ENCODE assay signal across 18 cellular contexts in genomic region chr2:128602699-128603101, GRCh38.
A peak's percentile ranks its signal among the peaks of the same experiment; 100 is the strongest.
DNase-seq lines count a peak whose midpoint lies in the region; ATAC-seq, FAIRE-seq and TF ChIP-seq lines count a peak whose summit lies in the region.
"Had no signal": no experiment of that assay in that cellular context is flagged by ENCODE, and none has a peak within 500 bp of the region (broad histone marks: within the 10 kb centered on the region; RNA-seq: fewer than 3 reads in every experiment).

No MANE protein-coding gene starts in this region.

- no peak overlapping the region for H3K9ac ChIP-seq in H1 (replicated peaks in 1 of 4; ENCODE audit: extremely low read depth in 1 of 4, low read depth in 3 of 4, low read length in 3 of 4)
- H3K9ac ChIP-seq: GM23248 had no signal

- H3K23me2 ChIP-seq in H1 (ENCODE audit: low read depth, low read length), result peaks cover 9% of the 10 kb centered on the region; the same call in 1 of the 2 replicates

- TF ChIP-seq POLR2A in H1 (IDR thresholded peaks at IDR 0.05; ENCODE audit: control extremely low read depth in 1 of 2, low read depth in 2 of 2, low read length in 2 of 2) (no peak), testis (IDR thresholded peaks at IDR 0.05) (no peak)

- H2BK15ac ChIP-seq in H1 (ENCODE audit: low read length), result no peak overlapping the region

- H3K9me3 ChIP-seq in HEK293 (ENCODE audit: control insufficient read depth, insufficient read depth, low read depth, low read length), result no peaks in the 10 kb centered on the region
- H3K9me3 ChIP-seq in H1 (ENCODE audit: insufficient read depth in 2 of 2, low read depth in 1 of 2, low read length in 1 of 2), result no peaks in the 10 kb centered on the region
- H3K9me3 ChIP-seq in small intestine (ENCODE audit: control insufficient read depth, low read depth), result no peaks in the 10 kb centered on the region
- no peaks in the 10 kb centered on the region for H3K9me3 ChIP-seq in testis
- H3K9me3 ChIP-seq: A549, MG63 had no signal

- no peak overlapping the region for H3K23ac ChIP-seq in H1 (ENCODE audit: insufficient read length)

- H3K36me3 ChIP-seq in HEK293 (ENCODE audit: control insufficient read depth in 2 of 2, insufficient read depth in 1 of 2, low read length in 2 of 2) (no peaks in the 10 kb centered on the region), H1 (ENCODE audit: control insufficient read depth in 2 of 4, insufficient read depth in 4 of 4, low read length in 3 of 4) (no peaks in the 10 kb centered on the region), small intestine (ENCODE audit: control insufficient read depth in 2 of 2, insufficient read depth in 2 of 2, low read length in 2 of 2) (no peaks in the 10 kb centered on the region), testis (ENCODE audit: low read depth, missing control alignments) (no peaks in the 10 kb centered on the region)
- H3K36me3 ChIP-seq: MG63 had no signal

- H2AFZ ChIP-seq in H1 (ENCODE audit: low read length), result no peak overlapping the region
- H2AFZ ChIP-seq: GM23248 had no signal

- no peak overlapping the region for H3K18ac ChIP-seq in H1 (ENCODE audit: extremely low read depth, low read length)

- H3K4ac ChIP-seq in H1 (replicated peaks; ENCODE audit: insufficient read length, low read depth, low read length), result no peak overlapping the region

- DNase-seq in activated naive CD8-positive, alpha-beta T cell treated with anti-CD3 and anti-CD28 coated beads, Interleukin-2, amount 10 ng/mL, durations not matched to agents 7 days and 5 days, result peak; percentile 11
- DNase-seq in activated naive CD8-positive, alpha-beta T cell treated with anti-CD3 and anti-CD28 coated beads, Interleukin-2, amount 50 U/mL, for 24 hours, result no peak
- no peak for DNase-seq in H1 (ENCODE audit: low read depth in 1 of 2, low spot score in 2 of 2)
- DNase-seq in small intestine, result peak; percentile 40
- DNase-seq in testis, result no peak
- DNase-seq in NOMO-1 (lab: John Stamatoyannopoulos, UW; ENCODE audit: unreplicated experiment in 2 of 2), result no peak
- DNase-seq in NK-92 treated with Interleukin-12 subunit alpha and Interleukin-12 subunit beta, amount 100 ng/mL, for 24 hours (lab: John Stamatoyannopoulos, UW), result no peak
- DNase-seq: DMS79, GM23248, KG1, MG63, NCI-H1092 treated with DMSO at 0.1 percent for 48 hours, NCI-H1694 treated with DMSO at 0.1 percent for 48 hours had no signal

- no peaks in the 10 kb centered on the region for H3K4me1 Mint-ChIP-seq in activated naive CD8-positive, alpha-beta T cell treated with anti-CD3 and anti-CD28 coated beads, Interleukin-2, amount 10 ng/mL, durations not matched to agents 7 days and 5 days
- no peaks in the 10 kb centered on the region for H3K4me1 Mint-ChIP-seq in activated naive CD8-positive, alpha-beta T cell treated with anti-CD3 and anti-CD28 coated beads, Interleukin-2, amount 50 U/mL, for 24 hours

- no peak overlapping the region for H3K4me3 Mint-ChIP-seq in activated naive CD8-positive, alpha-beta T cell treated with anti-CD3 and anti-CD28 coated beads, Interleukin-2, amount 10 ng/mL, durations not matched to agents 7 days and 5 days
- H3K4me3 Mint-ChIP-seq in activated naive CD8-positive, alpha-beta T cell treated with anti-CD3 and anti-CD28 coated beads, Interleukin-2, amount 50 U/mL, for 24 hours, result no peak overlapping the region
- H3K4me3 Mint-ChIP-seq: CD4-positive, alpha-beta T cell had no signal

- H3K4me3 ChIP-seq in HEK293 (ENCODE audit: low read depth, low read length) (no peak overlapping the region), H1 (ENCODE audit: extremely low read depth in 1 of 4, insufficient read depth in 2 of 4, low read depth in 3 of 4, low read length in 4 of 4) (no peak overlapping the region), small intestine (ENCODE audit: low read depth in 1 of 2, low read length in 2 of 2) (no peak overlapping the region), testis (no peak overlapping the region)
- H3K4me3 ChIP-seq: A549, GM23248, MG63 had no signal

- no peak for TF ChIP-seq EP300 in H1 (IDR thresholded peaks at IDR 0.05; ENCODE audit: borderline replicate concordance in 1 of 2, low read depth in 2 of 2, low read length in 2 of 2)

- H3K4me2 ChIP-seq in H1 (ENCODE audit: insufficient read depth in 1 of 2, low read depth in 2 of 2, low read length in 2 of 2), result no peak overlapping the region
- H3K4me2 ChIP-seq: A549 had no signal

- peak in 1 of 2 experiments; percentile 20; a peak in 1 of 4 replicates for TF ChIP-seq RAD21 in H1 (IDR thresholded peaks at IDR 0.05 in 1 of 2, conservative IDR thresholded peaks at IDR 0.05 in 1 of 2; ENCODE audit: low read depth in 2 of 2, low read length in 2 of 2)

- 0 out of 2 replicates have a peak overlapping the region, but pooled peaks have one; percentile 49 for H2BK5ac ChIP-seq in H1 (ENCODE audit: low read depth, low read length)

- no peak overlapping the region for H4K91ac ChIP-seq in H1 (replicated peaks; ENCODE audit: insufficient read length, low read length)

- H2AK5ac ChIP-seq in H1 (ENCODE audit: low read depth, low read length), result no peak overlapping the region

- WGBS in H1 (ENCODE audit: extremely low coverage in 1 of 2, insufficient coverage in 1 of 2, insufficient read length in 1 of 2, insufficient replicate concordance in 2 of 2, low coverage in 1 of 2, low lambda C conversion rate in 2 of 2, missing lambda C conversion rate in 1 of 2), 2 experiments, result 93% methylated on average over 9 of the region's 14 CpGs; no CpG with 5 or more reads in 1 of the 2 experiments
- WGBS in small intestine, 3 donors, result 49 to 90% (median 69%) methylated on average over 14 of the region's 14 CpGs
- WGBS in testis, 2 donors, result 80 to 95% methylated on average over 1 to 14 of the region's 14 CpGs

- H2BK12ac ChIP-seq in H1 (ENCODE audit: low read depth, low read length), result 0 out of 2 replicates have a peak overlapping the region, but pooled peaks have one; percentile 55

- no peaks in the 10 kb centered on the region for H3K27me3 Mint-ChIP-seq in activated naive CD8-positive, alpha-beta T cell treated with anti-CD3 and anti-CD28 coated beads, Interleukin-2, amount 10 ng/mL, durations not matched to agents 7 days and 5 days
- no peaks in the 10 kb centered on the region for H3K27me3 Mint-ChIP-seq in activated naive CD8-positive, alpha-beta T cell treated with anti-CD3 and anti-CD28 coated beads, Interleukin-2, amount 50 U/mL, for 24 hours
- H3K27me3 Mint-ChIP-seq: CD4-positive, alpha-beta T cell had no signal

- H3K79me2 ChIP-seq in H1 (ENCODE audit: control insufficient read depth in 1 of 2, insufficient read depth in 2 of 2, low read length in 2 of 2), result no peaks in the 10 kb centered on the region

- POLR2A ChIA-PET in activated naive CD8-positive, alpha-beta T cell treated with anti-CD3 and anti-CD28 coated beads, Interleukin-2, amount 10 ng/mL, durations not matched to agents 7 days and 5 days (lab: Charles Lee), result no interaction called here
- POLR2A ChIA-PET in HEK293 (lab: Yijun Ruan, JAX), result no interaction called here
- POLR2A ChIA-PET in H1 (lab: Charles Lee; ENCODE audit: partially characterized antibody), result no interaction called here

- H3K27me3 ChIP-seq in H1 (replicated peaks in 1 of 4; ENCODE audit: control insufficient read depth in 3 of 4, extremely low read depth in 1 of 4, insufficient read depth in 3 of 4, low read length in 3 of 4) (no peaks in the 10 kb centered on the region), small intestine (ENCODE audit: control insufficient read depth in 2 of 2, insufficient read depth in 2 of 2, low read length in 2 of 2) (no peaks in the 10 kb centered on the region), testis (no peaks in the 10 kb centered on the region)
- H3K27me3 ChIP-seq: MG63 had no signal

- no peaks in the 10 kb centered on the region for H3K79me1 ChIP-seq in H1 (ENCODE audit: low read depth, low read length)

- H4K8ac ChIP-seq in H1 (ENCODE audit: extremely low read depth, insufficient read depth, low read length), result no peak overlapping the region

- no peak overlapping the region for H2BK120ac ChIP-seq in H1 (replicated peaks; ENCODE audit: low read depth, low read length)

- no peak overlapping the region for H3K27ac ChIP-seq in HEK293 (ENCODE audit: extremely low read depth, low read depth, low read length)
- H3K27ac ChIP-seq in H1 (ENCODE audit: low read depth, low read length), result no peak overlapping the region
- no peak overlapping the region for H3K27ac ChIP-seq in small intestine (ENCODE audit: low read depth in 1 of 2, low read length in 1 of 2)
- no peak overlapping the region for H3K27ac ChIP-seq in testis
- H3K27ac ChIP-seq: A549, GM23248 had no signal

- TF ChIP-seq CTCF in HEK293 (tag by site-specific recombination; IDR thresholded peaks at IDR 0.05), result no peak
- TF ChIP-seq CTCF in H1 (IDR thresholded peaks at IDR 0.05; ENCODE audit: control extremely low read depth in 1 of 3, insufficient read depth in 1 of 3, low read depth in 1 of 3, low read length in 3 of 3), result no peak
- no peak for TF ChIP-seq CTCF in testis (IDR thresholded peaks at IDR 0.05)

- intact Hi-C loops in testis (cut with DNase I; ENCODE audit: low total_unique reads), result no loop called here

- H3K9me3 Mint-ChIP-seq in activated naive CD8-positive, alpha-beta T cell treated with anti-CD3 and anti-CD28 coated beads, Interleukin-2, amount 10 ng/mL, durations not matched to agents 7 days and 5 days, result no peaks in the 10 kb centered on the region
- H3K9me3 Mint-ChIP-seq in activated naive CD8-positive, alpha-beta T cell treated with anti-CD3 and anti-CD28 coated beads, Interleukin-2, amount 50 U/mL, for 24 hours, result no peaks in the 10 kb centered on the region
- H3K9me3 Mint-ChIP-seq: CD4-positive, alpha-beta T cell had no signal

- FAIRE-seq in H1 (lab: Jason Lieb, UNC) (no peak), small intestine (lab: Jason Lieb, UNC) (no peak)
- FAIRE-seq: A549, GM12892, GM19239 had no signal

- no peak overlapping the region for H3K56ac ChIP-seq in H1 (replicated peaks; ENCODE audit: insufficient read length, low read depth, low read length)

- CTCF ChIA-PET in HEK293 (lab: Yijun Ruan, JAX), result no interaction called here
- CTCF ChIA-PET in H1 (lab: Charles Lee; ENCODE audit: partially characterized antibody), result interaction anchor here (0.9 to 1.6 kb wide), 4 partner anchors 9 to 74 kb away, joined by 3 to 4 read pairs (median 3); no protein-coding TSS in a partner anchor

- no peaks in the 10 kb centered on the region for H3K36me3 Mint-ChIP-seq in activated naive CD8-positive, alpha-beta T cell treated with anti-CD3 and anti-CD28 coated beads, Interleukin-2, amount 10 ng/mL, durations not matched to agents 7 days and 5 days
- no peaks in the 10 kb centered on the region for H3K36me3 Mint-ChIP-seq in activated naive CD8-positive, alpha-beta T cell treated with anti-CD3 and anti-CD28 coated beads, Interleukin-2, amount 50 U/mL, for 24 hours (ENCODE audit: low read depth)

- H3K27ac Mint-ChIP-seq in activated naive CD8-positive, alpha-beta T cell treated with anti-CD3 and anti-CD28 coated beads, Interleukin-2, amount 10 ng/mL, durations not matched to agents 7 days and 5 days, result no peak overlapping the region
- no peak overlapping the region for H3K27ac Mint-ChIP-seq in activated naive CD8-positive, alpha-beta T cell treated with anti-CD3 and anti-CD28 coated beads, Interleukin-2, amount 50 U/mL, for 24 hours
- H3K27ac Mint-ChIP-seq: CD4-positive, alpha-beta T cell had no signal

- H3K14ac ChIP-seq in H1 (ENCODE audit: insufficient read length), result no peak overlapping the region

- no peak for ATAC-seq in activated naive CD8-positive, alpha-beta T cell treated with anti-CD3 and anti-CD28 coated beads, Interleukin-2, amount 10 ng/mL, durations not matched to agents 7 days and 5 days (ENCODE audit: low read depth)
- no peak for ATAC-seq in activated naive CD8-positive, alpha-beta T cell treated with anti-CD3 and anti-CD28 coated beads, Interleukin-2, amount 50 U/mL, for 24 hours
- ATAC-seq: A549 had no signal

- H4K5ac ChIP-seq in H1 (ENCODE audit: insufficient read length, low read depth, low read length), result no peak overlapping the region

- H2BK20ac ChIP-seq in H1 (ENCODE audit: low read length), result no peak overlapping the region

- peaks cover 0 to 7% of the 10 kb centered on the region in 2 experiments for H4K20me1 ChIP-seq in H1 (replicated peaks in 1 of 2; ENCODE audit: control insufficient read depth in 1 of 2, insufficient read depth in 2 of 2, low read length in 2 of 2)

- no peaks in the 10 kb centered on the region for H3K4me1 ChIP-seq in HEK293 (ENCODE audit: control insufficient read depth, insufficient read depth, low read length)
- H3K4me1 ChIP-seq in H1 (replicated peaks in 1 of 4; ENCODE audit: control insufficient read depth in 3 of 4, insufficient read depth in 4 of 4, low read length in 3 of 4), result peaks cover 0 to 5% (median 0%) of the 10 kb centered on the region in 4 experiments; a peak in 3 of 7 replicates
- no peaks in the 10 kb centered on the region for H3K4me1 ChIP-seq in small intestine (ENCODE audit: control insufficient read depth in 2 of 2, insufficient read depth in 1 of 2, low read depth in 1 of 2, low read length in 1 of 2)
- H3K4me1 ChIP-seq in testis, result peaks cover 4% of the 10 kb centered on the region
- H3K4me1 ChIP-seq: A549 had no signal

Comparison
In these comparisons a context has a peak if more than half of its experiments do, and no peak if none do; other contexts are left out.
1. DNase-seq: peak in activated naive CD8-positive, alpha-beta T cell treated with anti-CD3 and anti-CD28 coated beads, Interleukin-2, amount 10 ng/mL, durations not matched to agents 7 days and 5 days (single experiment) and small intestine (single experiment); none in activated naive CD8-positive, alpha-beta T cell treated with anti-CD3 and anti-CD28 coated beads, Interleukin-2, amount 50 U/mL, for 24 hours (single experiment), H1 (0 of 2), testis (single experiment), NOMO-1 (0 of 2) and NK-92 treated with Interleukin-12 subunit alpha and Interleukin-12 subunit beta, amount 100 ng/mL, for 24 hours (single experiment).